In genomic region chr17:21371511-21372081, GRCh38 we compare ENCODE assay signal across 1 cellular context.
TF ChIP-seq lines count a peak whose summit lies in the region.

No MANE protein-coding gene starts in this region.

TF ChIP-seq in H1, 55 proteins besides CTCF, POLR2A, EP300 and RAD21 (continued from another document):
- TF ChIP-seq SIX5 (IDR thresholded peaks at IDR 0.05; ENCODE audit: low read depth, low read length), result no peak
